In genomic region chr9:76530458-76531100, GRCh38 we compare ENCODE assay signal across 15 cellular contexts.
DNase-seq lines count a peak whose midpoint lies in the region; ATAC-seq and TF ChIP-seq lines count a peak whose summit lies in the region.
"Had no signal": no experiment of that assay in that cellular context is flagged by ENCODE, and none has a peak within 500 bp of the region (broad histone marks: within the 10 kb centered on the region; RNA-seq: fewer than 3 reads in every experiment).

No MANE protein-coding gene starts in this region.

- H3K27ac ChIP-seq in left lung, result peak overlapping the region in 1 of 2 donors; percentile 58
- H3K27ac ChIP-seq: neural progenitor cell had no signal

- ATAC-seq in GM21717 (IDR thresholded peaks at IDR 0.05; ENCODE audit: unreplicated experiment), result peak; percentile 50
- ATAC-seq in T-helper 17 cell, result no peak
- ATAC-seq in left lung, result peak; percentile 30
- ATAC-seq in HG03571 (IDR thresholded peaks at IDR 0.05; ENCODE audit: unreplicated experiment), result no peak

- TF ChIP-seq CTCF in left lung (IDR thresholded peaks at IDR 0.05), result no peak

- H3K4me3 Mint-ChIP-seq in T-helper 17 cell, result peak overlapping the region; percentile 43
- H3K4me3 Mint-ChIP-seq: neural progenitor cell, type B pancreatic cell had no signal

- H3K36me3 Mint-ChIP-seq in T-helper 17 cell (ENCODE audit: low read depth), result no peaks in the 10 kb centered on the region
- H3K36me3 Mint-ChIP-seq: neural progenitor cell, type B pancreatic cell had no signal

- intact Hi-C loops in left lung (cut with DNase I), result no loop called here

- DNase-seq in Ammon's horn (ENCODE audit: low spot score), result peak; percentile 11
- no peak for DNase-seq in T-helper 17 cell
- no peak for DNase-seq in left lung
- DNase-seq in occipital lobe (lab: John Stamatoyannopoulos, UW), result no peak
- no peak for DNase-seq in 8988T
- no peak for DNase-seq in glomerular visceral epithelial cell (ENCODE audit: extremely low spot score)
- DNase-seq: activated CD8-positive, alpha-beta memory T cell treated with anti-CD3 and anti-CD28 coated beads, Interleukin-2, amount 50 U/mL, for 4 hours; Calu3; NCI-H2107; stimulated activated CD4-positive, alpha-beta T cell treated with anti-CD3 and anti-CD28 coated beads, Interleukin-4, amount 100 ng/mL, for 24 hours had no signal

- H3K27me3 Mint-ChIP-seq in T-helper 17 cell, result no peaks in the 10 kb centered on the region
- H3K27me3 Mint-ChIP-seq: type B pancreatic cell had no signal

- H3K4me3 ChIP-seq in left lung, result no peak overlapping the region
- H3K4me3 ChIP-seq: HAP-1, neural progenitor cell had no signal

- no peaks in the 10 kb centered on the region for H3K9me3 ChIP-seq in T-helper 17 cell (ENCODE audit: control insufficient read depth, low read length, poor library complexity, severe bottlenecking)
- no peaks in the 10 kb centered on the region for H3K9me3 ChIP-seq in left lung
- H3K9me3 ChIP-seq: HAP-1 had no signal

- no peaks in the 10 kb centered on the region for H3K36me3 ChIP-seq in left lung
- H3K36me3 ChIP-seq: HAP-1, neural progenitor cell had no signal

- peaks cover 9% of the 10 kb centered on the region for H3K4me1 Mint-ChIP-seq in T-helper 17 cell

- H3K27me3 ChIP-seq in left lung, result no peaks in the 10 kb centered on the region
- H3K27me3 ChIP-seq: neural progenitor cell had no signal

- peak overlapping the region; percentile 90 for H3K27ac Mint-ChIP-seq in T-helper 17 cell
- H3K27ac Mint-ChIP-seq: neural progenitor cell, type B pancreatic cell had no signal

- H3K4me1 ChIP-seq in left lung, result peaks cover 0 to 21% of the 10 kb centered on the region in 2 donors
- H3K4me1 ChIP-seq: HAP-1, neural progenitor cell had no signal

Comparison
In these comparisons a context has a peak if more than half of its experiments do, and no peak if none do; other contexts are left out.
1. ATAC-seq: peak in GM21717 (single experiment) and left lung (single experiment); none in T-helper 17 cell (single experiment) and HG03571 (single experiment).